In genomic region chr15:84579261-84579721, GRCh38 we compare ENCODE assay signal across 8 cellular contexts. TPM values are rescaled to one million over a fixed set of nuclear protein-coding genes. Genes with fewer than 3 reads are reported as not detected.
DNase-seq lines count a peak whose midpoint lies in the region; ATAC-seq, FAIRE-seq and TF ChIP-seq lines count a peak whose summit lies in the region.
"Not testable (repeated sequence)": the region's sequence is repeated elsewhere in the genome, so short reads cannot be mapped to it uniquely, and the experiment has no call there.

No MANE protein-coding gene starts in this region.

- TF ChIP-seq RAD21 in GM12878 (IDR thresholded peaks at IDR 0.05; ENCODE audit: insufficient read depth, low read depth, low read length): not testable (repeated sequence)

- in situ Hi-C loops in GM12878 (cut with MboI): not testable (repeated sequence)
- in situ Hi-C loops in transverse colon (cut with MboI; ENCODE audit: low pct_ligation_motif_present in 1 of 4, low pct_unique_long_range_greater_than_20kb in 1 of 4, low sequenced_read_pairs in 3 of 4): loop anchor here in 1 of 4 donors (25.0 kb wide), 1 partner anchor 333 kb away; no protein-coding TSS in a partner anchor

- not testable (repeated sequence) for H3K27me3 ChIP-seq in MG63; GM12878 (replicated peaks in 1 of 2; ENCODE audit: control insufficient read depth in 2 of 2, insufficient read depth in 2 of 2, low read length in 1 of 2); transverse colon

- not testable (repeated sequence) for H3K36me3 ChIP-seq in MG63; GM12878 (ENCODE audit: control insufficient read depth in 2 of 2, insufficient read depth in 2 of 2, low read length in 1 of 2); transverse colon

- not testable (repeated sequence) for ATAC-seq in GM12878
- ATAC-seq in esophagus mucosa: peak; percentile 91

- not testable (repeated sequence) for BruUV-seq in GM12878 (replicated peaks; lab: Mats Ljungman, UMichigan)

- WGBS in GM12878 (ENCODE audit: insufficient coverage, insufficient replicate concordance, low lambda C conversion rate, missing lambda C conversion rate): 40% methylated on average over 7 of the region's 7 CpGs
- 56 to 60% methylated on average over 1 to 7 of the region's 7 CpGs for WGBS in transverse colon (ENCODE audit: low coverage in 1 of 2), 2 donors

- H3K79me2 ChIP-seq in GM12878 (ENCODE audit: control insufficient read depth, insufficient read depth, low read length): not testable (repeated sequence)

- DNase-seq in DMS53 treated with DMSO at 0.1 percent for 48 hours (lab: John Stamatoyannopoulos, UW; ENCODE audit: unreplicated experiment) (peak; percentile 45), MG63 (peak; percentile 50), iris pigment epithelial cell (ENCODE audit: low read depth) (peak; percentile 81), transverse colon (peak; percentile 45)
- not testable (repeated sequence) for DNase-seq in RWPE1 (ENCODE audit: low spot score); GM12878 (ENCODE audit: low read depth, low spot score)

- not testable (repeated sequence) for H3K9ac ChIP-seq in GM12878 (ENCODE audit: control insufficient read depth, insufficient read depth, low read length)

- H3K9me3 ChIP-seq in MG63; GM12878 (replicated peaks; ENCODE audit: control insufficient read depth, insufficient read depth, low read length); transverse colon: not testable (repeated sequence)

- H3K9me3 Mint-ChIP-seq in nephron: not testable (repeated sequence)

- H3K27ac Mint-ChIP-seq in nephron: peak overlapping the region; percentile 79 to 86 (median 83)

- TF ChIP-seq CTCF in RWPE1 (conservative IDR thresholded peaks at IDR 0.05; ENCODE audit: low read depth); GM12878 (IDR thresholded peaks at IDR 0.05 in 2 of 3, conservative IDR thresholded peaks at IDR 0.05 in 1 of 3; ENCODE audit: control insufficient read depth in 2 of 3, extremely low read depth in 1 of 3, insufficient read depth in 1 of 3, low read depth in 3 of 3, low read length in 3 of 3); nephron (IDR thresholded peaks at IDR 0.05; ENCODE audit: unreplicated experiment in 3 of 3); transverse colon (IDR thresholded peaks at IDR 0.05): not testable (repeated sequence)

- not testable (repeated sequence) for H4K20me1 ChIP-seq in GM12878 (ENCODE audit: control insufficient read depth, insufficient read depth)

- not testable (repeated sequence) for H3K27me3 Mint-ChIP-seq in nephron (ENCODE audit: low read depth)

- H3K27ac ChIP-seq in RWPE1: peak overlapping the region; percentile 75
- H3K27ac ChIP-seq in GM12878 (ENCODE audit: control insufficient read depth, insufficient read depth); transverse colon: not testable (repeated sequence)

- intact Hi-C loops in GM12878 (cut with micrococcal nuclease; ENCODE audit: unreplicated experiment); transverse colon (cut with DNase I; ENCODE audit: low total_unique reads): not testable (repeated sequence)

- peaks cover 26% of the 10 kb centered on the region for H3K4me1 Mint-ChIP-seq in nephron

- RAD21 ChIA-PET in GM12878 (lab: Charles Lee; ENCODE audit: unreplicated experiment): not testable (repeated sequence)

- not testable (repeated sequence) for H3K4me1 ChIP-seq in GM12878 (ENCODE audit: control insufficient read depth, insufficient read depth, low read length)
- H3K4me1 ChIP-seq in transverse colon: peaks cover 0 to 15% (median 2%) of the 10 kb centered on the region in 4 donors

- peak; percentile 54 for FAIRE-seq in GM12878 (lab: Jason Lieb, UNC)

- not testable (repeated sequence) for H3K36me3 Mint-ChIP-seq in nephron (ENCODE audit: low read depth)

- not testable (repeated sequence) for H3K4me2 ChIP-seq in GM12878 (ENCODE audit: control insufficient read depth, insufficient read depth)

- TF ChIP-seq POLR2A in GM12878 (IDR thresholded peaks at IDR 0.05; ENCODE audit: low read depth, low read length); transverse colon (IDR thresholded peaks at IDR 0.05): not testable (repeated sequence)

- not testable (repeated sequence) for H2AFZ ChIP-seq in GM12878 (ENCODE audit: control insufficient read depth, low read depth, low read length)

- POLR2A ChIA-PET in RWPE1 (lab: Yijun Ruan, JAX; ENCODE audit: low non-redundant PET); GM12878 (lab: Charles Lee): not testable (repeated sequence)

- CTCF ChIA-PET in RWPE1 (lab: Yijun Ruan, JAX) (interaction anchor here (0.6 kb wide), 1 partner anchor 853 kb away, joined by 5 read pairs; no protein-coding TSS in a partner anchor), GM12878 (lab: Yijun Ruan, JAX) (interaction anchor here (0.8 to 1.0 kb wide), 2 partner anchors 9 to 12 kb away, joined by 3 to 4 read pairs; no protein-coding TSS in a partner anchor)

- SMC1A ChIA-PET in GM12878 (lab: Charles Lee; ENCODE audit: uncharacterized antibody, unreplicated experiment): not testable (repeated sequence)

- not testable (repeated sequence) for TF ChIP-seq EP300 in GM12878 (IDR thresholded peaks at IDR 0.05; ENCODE audit: borderline replicate concordance in 1 of 2, control insufficient read depth in 1 of 2, low read depth in 2 of 2, low read length in 2 of 2); transverse colon (IDR thresholded peaks at IDR 0.05; ENCODE audit: low read depth)

- H3K4me3 Mint-ChIP-seq in nephron: peak overlapping the region in 1 of 3 experiments; percentile 39

- not testable (repeated sequence) for H3K4me3 ChIP-seq in MG63, GM12878, transverse colon

RNA-seq across cellular contexts. Expression of gene ZSCAN2, which starts 21.5 kb away (rescaled TPM):
- total RNA-seq in MG63 (2014; rRNA removed; shearing (Covaris generic); ENCODE audit: low replicate concordance): 6.9 and 11.0 TPM in 2 replicates
- 19.5 and 20.1 TPM in 2 replicates for total RNA-seq in GM12878 (2013; cell fraction: nucleolus; rRNA removed)
- 10.6 and 13.2 TPM in 2 replicates for total RNA-seq in GM12878 (2014; rRNA removed)
- total RNA-seq in GM12878 (2014; rRNA removed; fragmentation: Illumina TruSeq; extraction: Trizol): 8.0 and 9.5 TPM in 2 replicates
- 9.1 and 11.3 TPM in 2 replicates for total RNA-seq in GM12878 (2021)
- polyA plus RNA-seq in GM12878 (2011; ENCODE audit: low read depth): 4.4 TPM
- polyA plus RNA-seq in GM12878 (2011; rRNA removed): 8.5 and 11.5 TPM in 2 replicates
- 9.3 and 12.2 TPM in 2 replicates for polyA plus RNA-seq in GM12878 (2011; cell fraction: cytosol; rRNA removed)
- 8.5 and 11.6 TPM in 2 replicates for polyA plus RNA-seq in GM12878 (2011; cell fraction: nucleus; rRNA removed)
- polyA plus RNA-seq in GM12878 (2012): 6.6 and 9.2 TPM in 2 replicates
- 5.5 and 7.6 TPM in 2 replicates for polyA plus RNA-seq in GM12878 (2014; fragmentation: Illumina TruSeq; extraction: Trizol)
- polyA plus RNA-seq in GM12878 (2014; fragmentation: Nextera tagmentation; extraction: Ambion mirVana): 1 to 10 TPM; 2.7 to 3.0 TPM
- polyA plus RNA-seq in GM12878 (2014; rRNA removed): 12.2 and 13.4 TPM in 2 replicates
- polyA plus RNA-seq in GM12878 (2016; fragmentation: Nextera tagmentation; extraction: Ambion mirVana): 1 to 10 TPM; 7.0 to 7.6 TPM
- polyA minus RNA-seq in GM12878 (2011; rRNA and poly(A)+ RNA removed): 10.1 and 12.7 TPM in 2 replicates
- polyA minus RNA-seq in GM12878 (2011; cell fraction: cytosol; rRNA and poly(A)+ RNA removed): 2.3 and 6.1 TPM in 2 replicates
- polyA minus RNA-seq in GM12878 (2011; cell fraction: nucleus; rRNA and poly(A)+ RNA removed): 5.3 and 10.5 TPM in 2 replicates
- total RNA-seq in esophagus mucosa: 0.92 TPM
- 10 to 100 TPM in 1 of 4 donors, 1 to 10 TPM in 3; 1.1 to 55.9 (median 8.1) TPM for total RNA-seq in transverse colon
